9 cellular contexts compared by ENCODE assay signal in genomic region chr18:46950064-46950656, GRCh38. TPM values are rescaled to one million over a fixed set of nuclear protein-coding genes. Genes with fewer than 3 reads are reported as not detected.
A peak's percentile ranks its signal among the peaks of the same experiment; 100 is the strongest.
DNase-seq lines count a peak whose midpoint lies in the region; ATAC-seq and TF ChIP-seq lines count a peak whose summit lies in the region.
"Had no signal": no experiment of that assay in that cellular context is flagged by ENCODE, and none has a peak within 500 bp of the region (broad histone marks: within the 10 kb centered on the region; RNA-seq: fewer than 3 reads in every experiment).

No MANE protein-coding gene starts in this region.

- TF ChIP-seq POLR2A in NB4 (IDR thresholded peaks at IDR 0.05; ENCODE audit: extremely low read depth, insufficient read length): no peak
- TF ChIP-seq POLR2A in adrenal gland (IDR thresholded peaks at IDR 0.05): no peak

- no peaks in the 10 kb centered on the region for H3K4me1 ChIP-seq in adrenal gland (replicated peaks in 1 of 2)

- DNase-seq in DMS79 treated with DMSO at 0.1 percent for 48 hours (lab: John Stamatoyannopoulos, UW): peak; percentile 11
- no peak for DNase-seq in DMS79 (lab: John Stamatoyannopoulos, UW)
- DNase-seq in NB4 (ENCODE audit: low read depth): peak; percentile 37
- DNase-seq in adrenal gland: no peak
- no peak for DNase-seq in middle frontal gyrus (ENCODE audit: extremely low spot score, low spot score)

- intact Hi-C loops in adrenal gland (cut with DNase I): no loop called here

- no peak for ATAC-seq in HG03442 (IDR thresholded peaks at IDR 0.05; ENCODE audit: unreplicated experiment)
- no peak for ATAC-seq in GM19452 (IDR thresholded peaks at IDR 0.05; ENCODE audit: unreplicated experiment)

- H3K27me3 ChIP-seq in adrenal gland: no peaks in the 10 kb centered on the region

- TF ChIP-seq CTCF in NB4 (IDR thresholded peaks at IDR 0.05; ENCODE audit: low read depth, low read length) (peak; percentile 30), adrenal gland (IDR thresholded peaks at IDR 0.05) (peak in 4 of 6 experiments; percentile 14 to 33 (median 24)), nephron (IDR thresholded peaks at IDR 0.05; ENCODE audit: unreplicated experiment in 3 of 3) (peak in 2 of 3 experiments; percentile 19 to 51)

- H3K27me3 Mint-ChIP-seq in nephron (ENCODE audit: low read depth): no peaks in the 10 kb centered on the region

- no peaks in the 10 kb centered on the region for H3K9me3 Mint-ChIP-seq in nephron

- H3K4me3 ChIP-seq in NB4 (ENCODE audit: low read depth, low read length) (no peak overlapping the region), adrenal gland (no peak overlapping the region)
- H3K4me3 ChIP-seq: BLaER1 treated with 17β-estradiol and CSF1 and Interleukin-3, amounts not matched to agents 10 nM and 100 nM had no signal

- no peaks in the 10 kb centered on the region for H3K36me3 Mint-ChIP-seq in nephron (ENCODE audit: low read depth)

- H3K4me3 Mint-ChIP-seq in nephron: no peak overlapping the region

- H3K4me1 Mint-ChIP-seq in nephron: no peaks in the 10 kb centered on the region

- H3K9me3 ChIP-seq in adrenal gland (replicated peaks in 1 of 3): no peaks in the 10 kb centered on the region

- H3K36me3 ChIP-seq in adrenal gland (replicated peaks in 1 of 2): no peaks in the 10 kb centered on the region

- 55 to 64% (median 58%) methylated on average over 5 of the region's 5 CpGs for WGBS in adrenal gland, 4 donors

- no peak overlapping the region for H3K27ac ChIP-seq in adrenal gland
- H3K27ac ChIP-seq: BLaER1 treated with 17β-estradiol and CSF1 and Interleukin-3, amounts not matched to agents 10 nM and 100 nM had no signal

- no peak overlapping the region for H3K27ac Mint-ChIP-seq in nephron

RNA-seq across cellular contexts. Expression of gene KATNAL2, which starts 32.8 kb away (rescaled TPM):
- total RNA-seq in adrenal gland: 1 to 10 TPM in 7 of 8 donors, under 1 TPM in 1; 0.48 to 4.5 (median 3.9) TPM
- 10 to 100 TPM in 1 of 3 donors, 1 to 10 TPM in 2; 2.9 to 11.6 (median 6.1) TPM for polyA plus RNA-seq in adrenal gland

RNA-seq across cellular contexts. Expression of gene PIAS2, which starts 32.9 kb away (rescaled TPM):
- total RNA-seq in adrenal gland: 10 to 100 TPM; 11.6 to 52.9 (median 36.0) TPM
- polyA plus RNA-seq in adrenal gland: 10 to 100 TPM in 1 of 3 donors, 1 to 10 TPM in 2; 4.7 to 25.5 (median 7.2) TPM

Comparison
In these comparisons a context has a peak if more than half of its experiments do, and no peak if none do; other contexts are left out.
1. DNase-seq: peak in DMS79 treated with DMSO at 0.1 percent for 48 hours (single experiment) and NB4 (single experiment); none in DMS79 (single experiment), adrenal gland (0 of 7) and middle frontal gyrus (single experiment).
2. Peak in every context shown above with its lines, with median percentiles within 50 percentile points of each other: CTCF ChIP-seq.